17 cellular contexts compared by ENCODE assay signal in genomic region chr1:179576509-179576908, GRCh38. TPM values are rescaled to one million over a fixed set of nuclear protein-coding genes. Genes with fewer than 3 reads are reported as not detected.
DNase-seq lines count a peak whose midpoint lies in the region; ATAC-seq and TF ChIP-seq lines count a peak whose summit lies in the region.
"Had no signal": no experiment of that assay in that cellular context is flagged by ENCODE, and none has a peak within 500 bp of the region (broad histone marks: within the 10 kb centered on the region; RNA-seq: fewer than 3 reads in every experiment).

No MANE protein-coding gene starts in this region.

- no peak for DNase-seq in activated naive CD8-positive, alpha-beta T cell treated with anti-CD3 and anti-CD28 coated beads for 36 hours
- DNase-seq in nephron progenitor cell (no peak), HFFc6 (no peak), cerebellar cortex (ENCODE audit: low spot score) (no peak)
- no peak for DNase-seq in activated CD8-positive, alpha-beta memory T cell treated with anti-CD3 and anti-CD28 coated beads, Interleukin-2, amount 10 ng/mL, durations not matched to agents 7 days and 5 days
- DNase-seq: DMS79 treated with DMSO at 0.1 percent for 48 hours; NCI-H1105 treated with DMSO at 0.1 percent for 48 hours; NCI-H1694; NCI-H2081 treated with DMSO at 0.1 percent for 48 hours; NCI-H446 treated with DMSO at 0.1 percent for 48 hours; NK-92 treated with Interleukin-12 subunit alpha and Interleukin-12 subunit beta, amount 100 ng/mL, for 24 hours; Peyer's patch had no signal

- H3K27ac Mint-ChIP-seq in activated naive CD8-positive, alpha-beta T cell: no peak overlapping the region
- no peak overlapping the region for H3K27ac Mint-ChIP-seq in activated naive CD8-positive, alpha-beta T cell treated with anti-CD3 and anti-CD28 coated beads for 36 hours
- no peak overlapping the region for H3K27ac Mint-ChIP-seq in brain
- H3K27ac Mint-ChIP-seq in nephron progenitor cell: no peak overlapping the region
- H3K27ac Mint-ChIP-seq in HFFc6: no peak overlapping the region
- no peak overlapping the region for H3K27ac Mint-ChIP-seq in activated CD8-positive, alpha-beta memory T cell treated with anti-CD3 and anti-CD28 coated beads, Interleukin-2, amount 10 ng/mL, durations not matched to agents 7 days and 5 days

- no peaks in the 10 kb centered on the region for H3K36me3 Mint-ChIP-seq in activated naive CD8-positive, alpha-beta T cell
- H3K36me3 Mint-ChIP-seq in activated naive CD8-positive, alpha-beta T cell treated with anti-CD3 and anti-CD28 coated beads for 36 hours: no peaks in the 10 kb centered on the region
- H3K36me3 Mint-ChIP-seq in brain: no peaks in the 10 kb centered on the region
- no peaks in the 10 kb centered on the region for H3K36me3 Mint-ChIP-seq in nephron progenitor cell (ENCODE audit: low read depth)
- no peaks in the 10 kb centered on the region for H3K36me3 Mint-ChIP-seq in HFFc6 (ENCODE audit: low read depth)
- no peaks in the 10 kb centered on the region for H3K36me3 Mint-ChIP-seq in activated CD8-positive, alpha-beta memory T cell treated with anti-CD3 and anti-CD28 coated beads, Interleukin-2, amount 10 ng/mL, durations not matched to agents 7 days and 5 days

- CTCF ChIA-PET in activated CD8-positive, alpha-beta memory T cell treated with anti-CD3 and anti-CD28 coated beads, Interleukin-2, amount 10 ng/mL, durations not matched to agents 7 days and 5 days (lab: Charles Lee): no interaction called here

- TF ChIP-seq CTCF in brain (conservative IDR thresholded peaks at IDR 0.05) (no peak), nephron progenitor cell (IDR thresholded peaks at IDR 0.05) (no peak), HFFc6 (IDR thresholded peaks at IDR 0.05) (no peak)

- H3K27me3 Mint-ChIP-seq in activated naive CD8-positive, alpha-beta T cell: peaks cover 42% of the 10 kb centered on the region
- H3K27me3 Mint-ChIP-seq in activated naive CD8-positive, alpha-beta T cell treated with anti-CD3 and anti-CD28 coated beads for 36 hours: peaks cover 53% of the 10 kb centered on the region
- H3K27me3 Mint-ChIP-seq in brain (peaks cover 66% of the 10 kb centered on the region), nephron progenitor cell (ENCODE audit: low read depth, poor library complexity) (peaks cover 65% of the 10 kb centered on the region), HFFc6 (ENCODE audit: insufficient read depth) (peaks cover 25% of the 10 kb centered on the region)
- peaks cover 44% of the 10 kb centered on the region for H3K27me3 Mint-ChIP-seq in activated CD8-positive, alpha-beta memory T cell treated with anti-CD3 and anti-CD28 coated beads, Interleukin-2, amount 10 ng/mL, durations not matched to agents 7 days and 5 days

- peak overlapping the region; percentile 5 for H3K4me3 Mint-ChIP-seq in activated naive CD8-positive, alpha-beta T cell
- H3K4me3 Mint-ChIP-seq in activated naive CD8-positive, alpha-beta T cell treated with anti-CD3 and anti-CD28 coated beads for 36 hours: no peak overlapping the region
- H3K4me3 Mint-ChIP-seq in brain (peak overlapping the region in 4 of 5 experiments; percentile 1 to 50 (median 16)), nephron progenitor cell (peak overlapping the region; percentile 72), HFFc6 (no peak overlapping the region)
- H3K4me3 Mint-ChIP-seq in activated CD8-positive, alpha-beta memory T cell treated with anti-CD3 and anti-CD28 coated beads, Interleukin-2, amount 10 ng/mL, durations not matched to agents 7 days and 5 days: no peak overlapping the region

- ATAC-seq in GM21515 (IDR thresholded peaks at IDR 0.05; ENCODE audit: unreplicated experiment): no peak
- no peak for ATAC-seq in activated CD8-positive, alpha-beta memory T cell treated with anti-CD3 and anti-CD28 coated beads, Interleukin-2, amount 10 ng/mL, durations not matched to agents 7 days and 5 days

- H3K4me1 Mint-ChIP-seq in activated naive CD8-positive, alpha-beta T cell (ENCODE audit: low read depth): peaks cover 6% of the 10 kb centered on the region
- H3K4me1 Mint-ChIP-seq in activated naive CD8-positive, alpha-beta T cell treated with anti-CD3 and anti-CD28 coated beads for 36 hours: peaks cover 4% of the 10 kb centered on the region
- H3K4me1 Mint-ChIP-seq in brain (peaks cover 6% of the 10 kb centered on the region), nephron progenitor cell (peaks cover 5% of the 10 kb centered on the region), HFFc6 (ENCODE audit: low read depth) (no peaks in the 10 kb centered on the region; the same call in 1 of the 2 replicates)
- no peaks in the 10 kb centered on the region for H3K4me1 Mint-ChIP-seq in activated CD8-positive, alpha-beta memory T cell treated with anti-CD3 and anti-CD28 coated beads, Interleukin-2, amount 10 ng/mL, durations not matched to agents 7 days and 5 days

- no peaks in the 10 kb centered on the region for H3K9me3 Mint-ChIP-seq in activated naive CD8-positive, alpha-beta T cell (ENCODE audit: low read depth)
- no peaks in the 10 kb centered on the region for H3K9me3 Mint-ChIP-seq in activated naive CD8-positive, alpha-beta T cell treated with anti-CD3 and anti-CD28 coated beads for 36 hours
- H3K9me3 Mint-ChIP-seq in brain (peaks cover 0 to 4% (median 0%) of the 10 kb centered on the region in 5 experiments), nephron progenitor cell (peaks cover 4% of the 10 kb centered on the region), HFFc6 (no peaks in the 10 kb centered on the region)
- no peaks in the 10 kb centered on the region for H3K9me3 Mint-ChIP-seq in activated CD8-positive, alpha-beta memory T cell treated with anti-CD3 and anti-CD28 coated beads, Interleukin-2, amount 10 ng/mL, durations not matched to agents 7 days and 5 days (ENCODE audit: low read depth)

RNA-seq across cellular contexts. Expression of gene NPHS2, which starts 0.8 kb away (rescaled TPM):
- not detected for total RNA-seq in activated naive CD8-positive, alpha-beta T cell treated with anti-CD3 and anti-CD28 coated beads for 36 hours
- not detected for polyA plus RNA-seq in brain (ENCODE audit: insufficient read depth, low read depth, low replicate concordance)
- total RNA-seq in HFFc6 (2021; fragmentation: NEBNext Ultra II Directional; extraction: Animal tissue kit (Norgen Biotek cat#: 25700)): not detected
- not detected for total RNA-seq in activated CD8-positive, alpha-beta memory T cell treated with anti-CD3 and anti-CD28 coated beads, Interleukin-2, amount 10 ng/mL, durations not matched to agents 7 days and 5 days
- total RNA-seq: LHCN-M2, Peyer's patch, SJSA1 had no signal

RNA-seq across cellular contexts. Expression of gene TDRD5, which starts 15.1 kb away (rescaled TPM):
- not detected for total RNA-seq in activated naive CD8-positive, alpha-beta T cell treated with anti-CD3 and anti-CD28 coated beads for 36 hours
- polyA plus RNA-seq in brain (ENCODE audit: insufficient read depth, low read depth, low replicate concordance): not detected
- total RNA-seq in HFFc6 (2021; fragmentation: NEBNext Ultra II Directional; extraction: Animal tissue kit (Norgen Biotek cat#: 25700)): not detected
- total RNA-seq in activated CD8-positive, alpha-beta memory T cell treated with anti-CD3 and anti-CD28 coated beads, Interleukin-2, amount 10 ng/mL, durations not matched to agents 7 days and 5 days: not detected
- total RNA-seq: LHCN-M2, SJSA1 had no signal

Comparison
In these comparisons a context has a peak if more than half of its experiments do, and no peak if none do; other contexts are left out.
1. H3K4me3 Mint-ChIP-seq: peak in activated naive CD8-positive, alpha-beta T cell (single experiment), brain (4 of 5) and nephron progenitor cell (single experiment); none in activated naive CD8-positive, alpha-beta T cell treated with anti-CD3 and anti-CD28 coated beads for 36 hours (single experiment), HFFc6 (single experiment) and activated CD8-positive, alpha-beta memory T cell treated with anti-CD3 and anti-CD28 coated beads, Interleukin-2, amount 10 ng/mL, durations not matched to agents 7 days and 5 days (single experiment).